In genomic region chr4:101145081-101145480, GRCh38 we compare ENCODE assay signal across 19 cellular contexts.
DNase-seq lines count a peak whose midpoint lies in the region; FAIRE-seq and TF ChIP-seq lines count a peak whose summit lies in the region.
"Had no signal": no experiment of that assay in that cellular context is flagged by ENCODE, and none has a peak within 500 bp of the region (broad histone marks: within the 10 kb centered on the region; RNA-seq: fewer than 3 reads in every experiment).

No MANE protein-coding gene starts in this region.

- no peak overlapping the region for H2BK12ac ChIP-seq in mesenchymal stem cell (ENCODE audit: low read length in 2 of 2)

- H3K36me3 ChIP-seq in Karpas-422 (ENCODE audit: insufficient read depth, low read length) (no peaks in the 10 kb centered on the region), mesenchymal stem cell (ENCODE audit: control insufficient read depth in 1 of 2, insufficient read depth in 2 of 2, low read depth in 1 of 2, low read length in 2 of 2) (no peaks in the 10 kb centered on the region), WERI-Rb-1 (no peaks in the 10 kb centered on the region)
- H3K36me3 ChIP-seq: BLaER1, HAP-1 had no signal

- no peak overlapping the region for H3K9ac ChIP-seq in Karpas-422 (ENCODE audit: low read length)
- H3K9ac ChIP-seq in mesenchymal stem cell (ENCODE audit: low read length): no peak overlapping the region
- H3K9ac ChIP-seq: BLaER1 had no signal

- H3K14ac ChIP-seq in mesenchymal stem cell (ENCODE audit: low read length in 2 of 2): no peak overlapping the region

- DNase-seq in GM19239 (ENCODE audit: insufficient read length, low spot score) (no peak), Karpas-422 (peak; percentile 4), fibroblast of villous mesenchyme (ENCODE audit: low read depth) (peak; percentile 25), mesenchymal stem cell (peak; percentile 55), NCI-H2227 treated with DMSO at 0.1 percent for 48 hours (lab: John Stamatoyannopoulos, UW) (no peak), WERI-Rb-1 (no peak), retina (no peak)
- DNase-seq: Calu3; CD4-positive, alpha-beta memory T cell; COR-L47; DMS53; DMS79 treated with DMSO at 0.1 percent for 48 hours; GF-D8; GOT3 had no signal

- H3K18ac ChIP-seq in mesenchymal stem cell (ENCODE audit: low read depth in 1 of 2, low read length in 2 of 2): no peak overlapping the region

- H3K4me2 ChIP-seq in Karpas-422 (ENCODE audit: low read depth, low read length, poor library complexity, severe bottlenecking): no peak overlapping the region
- no peak overlapping the region for H3K4me2 ChIP-seq in mesenchymal stem cell (ENCODE audit: low read length, poor library complexity, severe bottlenecking)
- H3K4me2 ChIP-seq: BLaER1 had no signal

- H3K27ac ChIP-seq in Karpas-422 (ENCODE audit: low read length): no peak overlapping the region
- H3K27ac ChIP-seq in mesenchymal stem cell (ENCODE audit: low read length, poor library complexity, severe bottlenecking): no peak overlapping the region
- H3K27ac ChIP-seq in WERI-Rb-1: no peak overlapping the region
- H3K27ac ChIP-seq: BLaER1 had no signal

- no peak overlapping the region for H2BK5ac ChIP-seq in mesenchymal stem cell (ENCODE audit: low read depth, low read length, poor library complexity, severe bottlenecking)

- no peaks in the 10 kb centered on the region for H3K79me2 ChIP-seq in Karpas-422 (ENCODE audit: low read length)

- H4K8ac ChIP-seq in mesenchymal stem cell (ENCODE audit: low read length): no peak overlapping the region

- no peak for TF ChIP-seq CTCF in fibroblast of villous mesenchyme (IDR thresholded peaks at IDR 0.05; ENCODE audit: insufficient read depth, low read depth, low read length)
- no peak for TF ChIP-seq CTCF in WERI-Rb-1 (IDR thresholded peaks at IDR 0.05; ENCODE audit: low read depth, low read length)

- H2BK120ac ChIP-seq in mesenchymal stem cell (ENCODE audit: low read depth, low read length): no peak overlapping the region

- H4K91ac ChIP-seq in mesenchymal stem cell (ENCODE audit: low read length): no peak overlapping the region

- H4K20me1 ChIP-seq in Karpas-422 (ENCODE audit: insufficient read depth, low read depth, low read length): 0 out of 2 replicates have a peak, but pooled peaks cover 3% of the 10 kb centered on the region
- H4K20me1 ChIP-seq: BLaER1 had no signal

- H3K9me2 ChIP-seq in Karpas-422 (replicated peaks; ENCODE audit: insufficient read depth, low read length): no peaks in the 10 kb centered on the region

- FAIRE-seq in GM19239 (lab: Jason Lieb, UNC): peak; percentile 78
- FAIRE-seq: GM12891, GM18507, H54 had no signal

- no peak overlapping the region for H2BK15ac ChIP-seq in mesenchymal stem cell (ENCODE audit: low read depth, poor library complexity, severe bottlenecking)

- no peak overlapping the region for H3K4ac ChIP-seq in mesenchymal stem cell (ENCODE audit: low read depth in 1 of 2, low read length in 2 of 2)

- peaks cover 5% of the 10 kb centered on the region for H3K79me1 ChIP-seq in mesenchymal stem cell (replicated peaks; ENCODE audit: low read length, poor library complexity, severe bottlenecking)

- H3K4me1 ChIP-seq in Karpas-422 (ENCODE audit: low read length) (no peaks in the 10 kb centered on the region), mesenchymal stem cell (ENCODE audit: control insufficient read depth, insufficient read depth, low read depth, low read length) (no peaks in the 10 kb centered on the region)

- H2AFZ ChIP-seq in Karpas-422 (ENCODE audit: low read length): no peak overlapping the region
- H2AFZ ChIP-seq in mesenchymal stem cell (ENCODE audit: low read depth, low read length): no peak overlapping the region

- H3K23ac ChIP-seq in mesenchymal stem cell (ENCODE audit: low read length in 2 of 2): no peak overlapping the region

- H3K4me3 ChIP-seq in Karpas-422 (ENCODE audit: low read length): no peak overlapping the region
- no peak overlapping the region for H3K4me3 ChIP-seq in fibroblast of villous mesenchyme (ENCODE audit: low read depth, low read length)
- no peak overlapping the region for H3K4me3 ChIP-seq in mesenchymal stem cell (ENCODE audit: insufficient read depth in 1 of 2, low read depth in 1 of 2, low read length in 2 of 2)
- no peak overlapping the region for H3K4me3 ChIP-seq in WERI-Rb-1 (ENCODE audit: low read depth, low read length)
- H3K4me3 ChIP-seq: BLaER1, HAP-1 had no signal

- no peaks in the 10 kb centered on the region for H3K9me3 ChIP-seq in Karpas-422 (ENCODE audit: low read length)
- H3K9me3 ChIP-seq in mesenchymal stem cell (ENCODE audit: control insufficient read depth, low read length): no peaks in the 10 kb centered on the region
- no peaks in the 10 kb centered on the region for H3K9me3 ChIP-seq in WERI-Rb-1 (ENCODE audit: severe bottlenecking)
- H3K9me3 ChIP-seq: BLaER1, HAP-1 had no signal

- no peak overlapping the region for H2AK5ac ChIP-seq in mesenchymal stem cell (ENCODE audit: low read length, severe bottlenecking)

- H3K27me3 ChIP-seq in Karpas-422 (ENCODE audit: low read length): no peaks in the 10 kb centered on the region
- no peaks in the 10 kb centered on the region for H3K27me3 ChIP-seq in mesenchymal stem cell (ENCODE audit: control insufficient read depth in 1 of 2, insufficient read depth in 1 of 2, low read length in 2 of 2)
- H3K27me3 ChIP-seq in WERI-Rb-1 (ENCODE audit: insufficient read depth, low read depth, severe bottlenecking): no peaks in the 10 kb centered on the region
- H3K27me3 ChIP-seq: BLaER1 had no signal

Comparison
In these comparisons a context has a peak if more than half of its experiments do, and no peak if none do; other contexts are left out.
1. DNase-seq: peak in Karpas-422 (single experiment), fibroblast of villous mesenchyme (single experiment) and mesenchymal stem cell (single experiment); none in GM19239 (single experiment), NCI-H2227 treated with DMSO at 0.1 percent for 48 hours (single experiment), WERI-Rb-1 (single experiment) and retina (single experiment).